ENCODE assay signal across 27 cellular contexts in the genomic region with DNA sequence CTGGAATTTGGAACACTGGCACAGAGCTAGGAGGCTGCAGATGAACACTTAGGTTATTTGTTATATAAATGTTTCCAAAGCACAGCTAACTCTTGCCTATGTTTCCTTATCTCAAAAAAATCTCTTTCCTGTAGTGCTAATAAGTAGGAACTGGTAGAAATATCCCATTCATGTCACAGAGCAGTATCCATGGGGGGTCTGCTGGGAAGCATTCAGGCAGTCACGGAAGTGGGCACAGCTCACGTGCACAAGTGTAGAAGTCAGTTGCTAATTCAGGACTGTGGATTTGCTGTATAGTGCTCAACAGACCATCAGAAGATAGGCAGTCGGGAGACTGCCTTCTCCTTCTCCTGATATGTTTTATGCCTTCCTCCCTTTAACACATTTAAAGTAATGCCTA.
DNase-seq lines count a peak whose midpoint lies in the region; ATAC-seq and TF ChIP-seq lines count a peak whose summit lies in the region.
"Had no signal": no experiment of that assay in that cellular context is flagged by ENCODE, and none has a peak within 500 bp of the region (broad histone marks: within the 10 kb centered on the region; RNA-seq: fewer than 3 reads in every experiment).

No MANE protein-coding gene starts in this region.

- no peak overlapping the region for H3K18ac ChIP-seq in neuronal stem cell (ENCODE audit: low read length)

- no peak overlapping the region for H2BK5ac ChIP-seq in neuronal stem cell (ENCODE audit: low read length)

- H3K79me1 ChIP-seq in neuronal stem cell (ENCODE audit: low read depth, low read length) = no peaks in the 10 kb centered on the region

- TF ChIP-seq CTCF in A673 (conservative IDR thresholded peaks at IDR 0.05; ENCODE audit: low read depth, low read length) = no peak
- TF ChIP-seq CTCF in smooth muscle cell (IDR thresholded peaks at IDR 0.05; ENCODE audit: borderline replicate concordance, insufficient read depth, poor library complexity, severe bottlenecking) = no peak
- TF ChIP-seq CTCF in GM20000 (IDR thresholded peaks at IDR 0.05; ENCODE audit: extremely low read depth, missing control alignments) = no peak

- H2BK120ac ChIP-seq in neuronal stem cell (ENCODE audit: low read depth, low read length) = no peak overlapping the region

- peaks cover 11% of the 10 kb centered on the region for H3K27me3 Mint-ChIP-seq in activated T-cell treated with anti-CD3 and anti-CD28 coated beads, Interleukin-2, amount 50 U/mL, for 4 hours (ENCODE audit: low read depth)

- POLR2A ChIA-PET in A673 (lab: Charles Lee; ENCODE audit: low non-redundant PET) = no interaction called here

- intact Hi-C loops in A673 (cut with micrococcal nuclease; ENCODE audit: unreplicated experiment) = no loop called here

- H3K4me2 ChIP-seq in neuronal stem cell (ENCODE audit: insufficient read depth, low read length, poor library complexity, severe bottlenecking) (no peak overlapping the region), smooth muscle cell (no peak overlapping the region)
- H3K4me2 ChIP-seq: A549, BLaER1 had no signal

- H4K20me1 ChIP-seq in smooth muscle cell (ENCODE audit: low read depth) = no peaks in the 10 kb centered on the region
- H4K20me1 ChIP-seq: BLaER1 had no signal

- H3K23ac ChIP-seq in neuronal stem cell (ENCODE audit: low read depth, low read length, poor library complexity) = no peak overlapping the region

- no peak overlapping the region for H3K4ac ChIP-seq in neuronal stem cell (ENCODE audit: low read length)

- no peak overlapping the region for H4K91ac ChIP-seq in neuronal stem cell (ENCODE audit: low read depth, low read length, poor library complexity)

- H3K9me3 Mint-ChIP-seq in activated T-cell treated with anti-CD3 and anti-CD28 coated beads, Interleukin-2, amount 50 U/mL, for 4 hours = no peaks in the 10 kb centered on the region

- H3K4me3 ChIP-seq in A673 (ENCODE audit: low read depth, low read length, poor library complexity, severe bottlenecking) (no peak overlapping the region), SK-N-MC (peak overlapping the region; percentile 25; the same call in 1 of the 2 replicates), neuronal stem cell (ENCODE audit: low read length in 2 of 2) (no peak overlapping the region), smooth muscle cell (no peak overlapping the region)
- H3K4me3 ChIP-seq: A549, BLaER1, GM12878 had no signal

- H2AK5ac ChIP-seq in neuronal stem cell (ENCODE audit: low read depth, low read length) = no peak overlapping the region

- BruUV-seq in A673 (replicated peaks; lab: Mats Ljungman, UMichigan) = no TSS peak

- no peak overlapping the region for H4K8ac ChIP-seq in neuronal stem cell (ENCODE audit: low read depth, low read length)

- H3K9ac ChIP-seq in SK-N-MC (ENCODE audit: insufficient read length) (no peak overlapping the region), neuronal stem cell (ENCODE audit: low read depth, low read length, poor library complexity) (no peak overlapping the region), smooth muscle cell (ENCODE audit: low read depth) (no peak overlapping the region)
- H3K9ac ChIP-seq: BLaER1 had no signal

- no peak overlapping the region for H2BK15ac ChIP-seq in neuronal stem cell (ENCODE audit: low read length)

- H3K14ac ChIP-seq in neuronal stem cell (ENCODE audit: low read length) = no peak overlapping the region

- H3K4me1 ChIP-seq in A673 (ENCODE audit: insufficient read depth, low read length, poor library complexity, severe bottlenecking) (peaks cover 10% of the 10 kb centered on the region), neuronal stem cell (ENCODE audit: control insufficient read depth in 2 of 2, insufficient read depth in 1 of 2, low read depth in 1 of 2, low read length in 2 of 2) (peaks cover 0 to 3% of the 10 kb centered on the region in 2 donors), smooth muscle cell (ENCODE audit: low read depth) (no peaks in the 10 kb centered on the region)
- H3K4me1 ChIP-seq: A549, BE2C, BLaER1 had no signal

- no peak overlapping the region for H3K4me3 Mint-ChIP-seq in activated T-cell treated with anti-CD3 and anti-CD28 coated beads, Interleukin-2, amount 50 U/mL, for 4 hours
- H3K4me3 Mint-ChIP-seq: CD14-positive monocyte; CD4-positive, alpha-beta memory T cell; CD4-positive, CD25-positive, alpha-beta regulatory T cell; CD8-positive, alpha-beta memory T cell had no signal

- no peak overlapping the region for H2BK12ac ChIP-seq in neuronal stem cell (ENCODE audit: low read length)

- no peaks in the 10 kb centered on the region for H3K79me2 ChIP-seq in smooth muscle cell (ENCODE audit: low read depth)

- CTCF ChIA-PET in A673 (lab: Charles Lee) = no interaction called here

- no peaks in the 10 kb centered on the region for H3K27me3 ChIP-seq in A673 (replicated peaks; ENCODE audit: insufficient read depth, low read depth, low read length, poor library complexity)
- H3K27me3 ChIP-seq in neuronal stem cell (ENCODE audit: control insufficient read depth in 3 of 3, insufficient read depth in 3 of 3, low read depth in 1 of 3, low read length in 3 of 3) = no peaks in the 10 kb centered on the region
- no peaks in the 10 kb centered on the region for H3K27me3 ChIP-seq in smooth muscle cell (ENCODE audit: low read depth)
- H3K27me3 ChIP-seq: BE2C, BLaER1 had no signal

- no peaks in the 10 kb centered on the region for H3F3A ChIP-seq in smooth muscle cell (ENCODE audit: low read depth)

- H2AFZ ChIP-seq in neuronal stem cell (ENCODE audit: low read length) = peak overlapping the region; percentile 46
- H2AFZ ChIP-seq in smooth muscle cell (ENCODE audit: low read depth) = peak overlapping the region; percentile 37

- DNase-seq in A673 (ENCODE audit: low spot score) = peak; percentile 68
- peak; percentile 81 for DNase-seq in SK-N-MC (ENCODE audit: low read depth, low spot score)
- DNase-seq in neuronal stem cell (ENCODE audit: low spot score) = no peak
- DNase-seq in smooth muscle cell (lab: John Stamatoyannopoulos, UW; ENCODE audit: unreplicated experiment) = no peak
- no peak for DNase-seq in activated T-cell treated with anti-CD3 and anti-CD28 coated beads, Interleukin-2, amount 50 U/mL, for 4 hours
- no peak for DNase-seq in GM20000 (ENCODE audit: low spot score)
- DNase-seq: ACHN; BE2C; C1 segment of cervical spinal cord; CD4-positive, alpha-beta memory T cell; CD4-positive, CD25-positive, alpha-beta regulatory T cell; CD8-positive, alpha-beta memory T cell; COR-L47; DMS 273 treated with DMSO at 0.1 percent for 48 hours; DMS153; DMS53; DMS79; DND-41; EL; GDM1 had no signal

- no peaks in the 10 kb centered on the region for H3K4me1 Mint-ChIP-seq in activated T-cell treated with anti-CD3 and anti-CD28 coated beads, Interleukin-2, amount 50 U/mL, for 4 hours (ENCODE audit: low read depth)
- H3K4me1 Mint-ChIP-seq: CD14-positive monocyte; CD4-positive, alpha-beta memory T cell; CD4-positive, CD25-positive, alpha-beta regulatory T cell; CD8-positive, alpha-beta memory T cell had no signal

- H3K9me3 ChIP-seq in A673 (ENCODE audit: low read depth, low read length, poor library complexity, severe bottlenecking) (no peaks in the 10 kb centered on the region), SK-N-MC (ENCODE audit: low read depth, low read length) (peaks cover 2% of the 10 kb centered on the region; the same call in 1 of the 2 replicates), neuronal stem cell (replicated peaks in 1 of 2; ENCODE audit: control insufficient read depth in 2 of 2, insufficient read depth in 1 of 2, low read depth in 1 of 2, low read length in 2 of 2) (no peaks in the 10 kb centered on the region), smooth muscle cell (replicated peaks; ENCODE audit: low read depth) (no peaks in the 10 kb centered on the region)
- H3K9me3 ChIP-seq: BE2C, BLaER1 had no signal

- H3K36me3 ChIP-seq in A673 (ENCODE audit: insufficient read depth, low read length, poor library complexity, severe bottlenecking) = no peaks in the 10 kb centered on the region
- H3K36me3 ChIP-seq in SK-N-MC (ENCODE audit: insufficient read depth, low read length) = no peaks in the 10 kb centered on the region
- no peaks in the 10 kb centered on the region for H3K36me3 ChIP-seq in neuronal stem cell (replicated peaks in 1 of 2; ENCODE audit: control insufficient read depth in 2 of 2, insufficient read depth in 2 of 2, low read length in 2 of 2)
- no peaks in the 10 kb centered on the region for H3K36me3 ChIP-seq in smooth muscle cell (ENCODE audit: low read depth)
- H3K36me3 ChIP-seq: BE2C, BLaER1 had no signal

- H3K27ac ChIP-seq in A673 (ENCODE audit: low read depth, low read length, poor library complexity, severe bottlenecking) = no peak overlapping the region
- peak overlapping the region; percentile 69 for H3K27ac ChIP-seq in SK-N-MC
- no peak overlapping the region for H3K27ac ChIP-seq in neuronal stem cell (replicated peaks; ENCODE audit: low read length)
- no peak overlapping the region for H3K27ac ChIP-seq in smooth muscle cell (ENCODE audit: low read depth)
- H3K27ac ChIP-seq: 22Rv1, A549, BLaER1 had no signal

- ATAC-seq in activated T-cell treated with anti-CD3 and anti-CD28 coated beads, Interleukin-2, amount 50 U/mL, for 4 hours = no peak
- ATAC-seq in GM18873 (IDR thresholded peaks at IDR 0.05; ENCODE audit: low FRiP score, unreplicated experiment) = no peak
- no peak for ATAC-seq in GM19397 (IDR thresholded peaks at IDR 0.05; ENCODE audit: unreplicated experiment)
- ATAC-seq: A549, GM12878 had no signal

- H3K36me3 Mint-ChIP-seq in activated T-cell treated with anti-CD3 and anti-CD28 coated beads, Interleukin-2, amount 50 U/mL, for 4 hours (ENCODE audit: insufficient read depth) = no peaks in the 10 kb centered on the region
- H3K36me3 Mint-ChIP-seq: CD14-positive monocyte; CD4-positive, alpha-beta memory T cell; CD4-positive, CD25-positive, alpha-beta regulatory T cell; CD8-positive, alpha-beta memory T cell had no signal

- WGBS in neuronal stem cell (ENCODE audit: extremely low coverage in 2 of 2, insufficient read length in 2 of 2, insufficient replicate concordance in 1 of 2), 2 donors = no CpG with 5 or more reads among the region's 3 CpGs
- WGBS in smooth muscle cell (ENCODE audit: low lambda C conversion rate) = 88% methylated on average over 3 of the region's 3 CpGs

Comparison
In these comparisons a context has a peak if more than half of its experiments do, and no peak if none do; other contexts are left out.
1. DNase-seq: peak in A673 (single experiment) and SK-N-MC (single experiment); none in neuronal stem cell (single experiment), smooth muscle cell (single experiment), activated T-cell treated with anti-CD3 and anti-CD28 coated beads, Interleukin-2, amount 50 U/mL, for 4 hours (single experiment) and GM20000 (single experiment).